18 cellular contexts compared by ENCODE assay signal in the genomic region with DNA sequence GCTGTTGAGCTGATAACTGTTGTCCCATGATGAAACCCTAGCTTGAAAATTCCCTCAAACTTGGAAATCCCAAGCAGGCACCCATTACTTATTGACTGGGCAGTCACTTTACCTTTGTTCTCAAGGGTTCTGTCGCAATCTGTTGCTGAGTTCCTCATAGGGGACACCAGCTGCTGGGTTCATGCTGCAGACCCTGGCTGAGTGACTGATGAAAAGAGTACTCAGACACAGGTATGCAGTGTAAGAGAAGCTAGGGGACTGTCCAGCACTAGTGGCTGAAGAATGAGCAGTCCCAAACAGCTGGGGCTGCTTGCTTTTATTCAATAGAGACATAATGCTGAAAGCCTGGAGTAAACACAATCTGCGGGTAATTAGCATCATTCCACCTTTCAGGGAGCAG. TPM values are rescaled to one million over a fixed set of nuclear protein-coding genes. Genes with fewer than 3 reads are reported as not detected.
"Had no signal": no experiment of that assay in that cellular context is flagged by ENCODE, and none has a peak within 500 bp of the region (broad histone marks: within the 10 kb centered on the region; RNA-seq: fewer than 3 reads in every experiment).

No MANE protein-coding gene starts in this region.

RNA-seq across cellular contexts. Expression of a gene that starts 21.4 kb away (rescaled TPM):
- total RNA-seq: activated CD4-positive, alpha-beta memory T cell treated with anti-CD3 and anti-CD28 coated beads for 36 hours; activated CD4-positive, alpha-beta T cell treated with anti-CD3 and anti-CD28 coated beads for 36 hours; activated CD4-positive, alpha-beta T cell treated with anti-CD3 and anti-CD28 coated beads, Interleukin-2, amount 10 ng/mL, durations not matched to agents 24 days and 14 days; activated CD8-positive, alpha-beta memory T cell treated with anti-CD3 and anti-CD28 coated beads for 36 hours; activated CD8-positive, alpha-beta memory T cell treated with anti-CD3 and anti-CD28 coated beads, Interleukin-2, amount 10 ng/mL, durations not matched to agents 7 days and 5 days; activated CD8-positive, alpha-beta T cell treated with anti-CD3 and anti-CD28 coated beads, Interleukin-2, amount 10 ng/mL, durations not matched to agents 7 days and 5 days; activated naive CD4-positive, alpha-beta T cell treated with anti-CD3 and anti-CD28 coated beads for 36 hours; activated naive CD8-positive, alpha-beta T cell treated with anti-CD3 and anti-CD28 coated beads for 36 hours; activated T-helper 1 cell treated with anti-CD3 and anti-CD28 coated beads, Interleukin-12 subunit alpha, Interleukin-12 subunit beta, Interleukin-2, Interleukin-4 antibody, amounts not matched to agents 30 ng/mL and 10 ng/mL and 1 ng/mL, durations not matched to agents 14 hours and 24 hours and 36 hours; activated T-helper 2 cell treated with anti-CD3 and anti-CD28 coated beads, Interferon-gamma antibody, Interleukin-2, Interleukin-4, amounts not matched to agents 10 μg/mL and 5 μg/mL and 100 μg/mL, durations not matched to agents 14 hours and 24 hours and 36 hours; aorta; dermis microvascular lymphatic vessel endothelial cell; endothelial cell of umbilical vein; esophagus squamous epithelium; fibroblast of lung; fibroblast of villous mesenchyme; T-helper 17 cell had no signal
- polyA plus RNA-seq: endothelial cell of umbilical vein, esophagus, fibroblast of lung had no signal
